Comparison of ENCODE assay signal across 27 cellular contexts in the genomic region with DNA sequence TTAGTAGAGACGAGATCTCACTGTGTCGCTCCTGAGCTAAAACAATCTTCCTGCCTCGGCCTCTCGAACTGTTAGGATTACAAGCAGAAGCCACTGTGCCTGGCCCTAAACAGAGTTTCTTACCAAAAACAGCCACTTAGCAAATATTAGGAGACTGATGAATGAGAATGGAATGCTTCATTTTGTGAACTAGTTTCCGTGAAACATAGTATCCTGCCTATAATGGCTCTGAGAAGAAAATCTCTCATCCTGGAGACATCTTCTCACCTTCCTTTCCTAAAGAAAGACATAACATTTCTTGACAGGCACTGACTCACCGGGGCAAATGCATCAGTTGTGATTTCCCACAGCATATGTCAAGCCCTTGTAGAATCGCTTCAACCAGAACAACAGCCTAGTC. TPM values are rescaled to one million over a fixed set of nuclear protein-coding genes. Genes with fewer than 3 reads are reported as not detected.
DNase-seq lines count a peak whose midpoint lies in the region; ATAC-seq, FAIRE-seq and TF ChIP-seq lines count a peak whose summit lies in the region.
"Had no signal": no experiment of that assay in that cellular context is flagged by ENCODE, and none has a peak within 500 bp of the region (broad histone marks: within the 10 kb centered on the region; RNA-seq: fewer than 3 reads in every experiment).

No MANE protein-coding gene starts in this region.

- H2AFZ ChIP-seq in GM23338, result no peak overlapping the region; the same call in 1 of the 2 replicates
- H2AFZ ChIP-seq: hepatocyte had no signal

- no peaks in the 10 kb centered on the region for H3K79me2 ChIP-seq in GM23338 (replicated peaks; ENCODE audit: insufficient read depth)
- H3K79me2 ChIP-seq: hepatocyte had no signal

- FAIRE-seq in bronchial epithelial cell (lab: Jason Lieb, UNC), result no peak
- FAIRE-seq: colon, islet of Langerhans, RCC 7860 had no signal

- DNase-seq in AG10803 (ENCODE audit: low read depth), result peak; percentile 80
- peak; percentile 20 for DNase-seq in M059J (ENCODE audit: low read depth)
- peak; percentile 50 for DNase-seq in bronchial epithelial cell (ENCODE audit: low read depth)
- DNase-seq in myocyte (ENCODE audit: low read depth), result peak; percentile 38
- DNase-seq in left cardiac atrium, result no peak
- no peak for DNase-seq in WTC11 (ENCODE audit: low spot score)
- DNase-seq in GM23338 (ENCODE audit: low spot score), result no peak
- no peak for DNase-seq in stimulated activated CD4-positive, alpha-beta T cell treated with anti-CD3 and anti-CD28 coated beads, Interleukin-4, amount 100 ng/mL, for 1 hour
- DNase-seq: activated naive CD4-positive, alpha-beta T cell; activated T-cell treated with anti-CD3 and anti-CD28 coated beads, Interleukin-2, amount 50 U/mL, for 24 hours; anterior cingulate cortex; CD8-positive, alpha-beta T cell; endodermal cell; Karpas-422; mammary epithelial cell; naive thymus-derived CD4-positive, alpha-beta T cell; NCI-H1092 treated with DMSO at 0.1 percent for 48 hours; NCI-H2029; NK-92 treated with Interleukin-12 subunit alpha and Interleukin-12 subunit beta, amount 100 ng/mL, for 24 hours had no signal

- H3K4me1 Mint-ChIP-seq in WTC11 (peaks cover 4% of the 10 kb centered on the region), GM23338 (no peaks in the 10 kb centered on the region)
- H3K4me1 Mint-ChIP-seq: naive thymus-derived CD4-positive, alpha-beta T cell had no signal

- H3K27me3 Mint-ChIP-seq in WTC11 (ENCODE audit: low read depth), result no peaks in the 10 kb centered on the region
- no peaks in the 10 kb centered on the region for H3K27me3 Mint-ChIP-seq in GM23338 (ENCODE audit: insufficient read depth, low read depth, poor library complexity)

- POLR2A ChIA-PET in WTC11 (lab: Charles Lee), result no interaction called here

- ATAC-seq in left cardiac atrium, result no peak
- no peak for ATAC-seq in WTC11
- no peak for ATAC-seq in GM23338
- ATAC-seq: activated CD4-positive, CD25-positive, alpha-beta regulatory T cell treated with anti-CD3 and anti-CD28 coated beads, Interleukin-2, amount 50 U/mL, for 24 hours; CD8-positive, alpha-beta T cell; naive thymus-derived CD4-positive, alpha-beta T cell had no signal

- H3K4me3 ChIP-seq in AG10803 (ENCODE audit: low read length) (no peak overlapping the region), bronchial epithelial cell (ENCODE audit: low read depth, low read length) (no peak overlapping the region), GM23338 (no peak overlapping the region)
- H3K4me3 ChIP-seq: HAP-1, hepatocyte had no signal

- intact Hi-C loops in left cardiac atrium (cut with DNase I), result loop anchor here (2.0 to 10.0 kb wide), 3 partner anchors 192 to 215 kb away; no protein-coding TSS in a partner anchor

- TF ChIP-seq CTCF in AG10803 (conservative IDR thresholded peaks at IDR 0.05; ENCODE audit: low read length), result no peak
- TF ChIP-seq CTCF in bronchial epithelial cell (IDR thresholded peaks at IDR 0.05; ENCODE audit: insufficient read depth, low read length, severe bottlenecking), result no peak
- TF ChIP-seq CTCF in WTC11 (IDR thresholded peaks at IDR 0.05), result no peak
- no peak for TF ChIP-seq CTCF in GM23338 (conservative IDR thresholded peaks at IDR 0.05; ENCODE audit: low read depth in 2 of 2)

- H3K27ac ChIP-seq in GM23338 (ENCODE audit: low read depth), result no peak overlapping the region
- H3K27ac ChIP-seq: hepatocyte had no signal

- no peak overlapping the region for H3K27ac Mint-ChIP-seq in WTC11
- no peak overlapping the region for H3K27ac Mint-ChIP-seq in GM23338
- H3K27ac Mint-ChIP-seq: activated T-cell treated with anti-CD3 and anti-CD28 coated beads, Interleukin-2, amount 50 U/mL, for 24 hours; CD8-positive, alpha-beta T cell; endodermal cell; naive thymus-derived CD4-positive, alpha-beta T cell had no signal

- H3K27me3 ChIP-seq in bronchial epithelial cell (ENCODE audit: control insufficient read depth, insufficient read depth, low read length) (no peaks in the 10 kb centered on the region), GM23338 (ENCODE audit: insufficient read depth) (no peaks in the 10 kb centered on the region)

- H3K4me1 ChIP-seq in GM23338 (ENCODE audit: insufficient read depth), result 0 out of 2 replicates have a peak, but pooled peaks cover 4% of the 10 kb centered on the region
- H3K4me1 ChIP-seq: HAP-1 had no signal

- no peak overlapping the region for H3K4me2 ChIP-seq in GM23338
- H3K4me2 ChIP-seq: hepatocyte had no signal

- H3K9me2 ChIP-seq in GM23338 (ENCODE audit: insufficient read depth), result no peaks in the 10 kb centered on the region

- no peaks in the 10 kb centered on the region for H3K36me3 ChIP-seq in bronchial epithelial cell (ENCODE audit: control insufficient read depth, insufficient read depth, low read length)
- no peaks in the 10 kb centered on the region for H3K36me3 ChIP-seq in GM23338 (ENCODE audit: insufficient read depth)
- H3K36me3 ChIP-seq: HAP-1 had no signal

- H3K9me3 Mint-ChIP-seq in WTC11, result no peaks in the 10 kb centered on the region
- H3K9me3 Mint-ChIP-seq in GM23338, result no peaks in the 10 kb centered on the region
- H3K9me3 Mint-ChIP-seq: activated T-cell treated with anti-CD3 and anti-CD28 coated beads, Interleukin-2, amount 50 U/mL, for 24 hours; CD8-positive, alpha-beta T cell; endodermal cell; naive thymus-derived CD4-positive, alpha-beta T cell had no signal

- CTCF ChIA-PET in WTC11 (lab: Charles Lee), result no interaction called here

- H3F3A ChIP-seq in GM23338 (replicated peaks; ENCODE audit: low read depth), result no peaks in the 10 kb centered on the region

- H3K4me3 Mint-ChIP-seq in WTC11 (no peak overlapping the region), GM23338 (no peak overlapping the region)
- H3K4me3 Mint-ChIP-seq: activated T-cell treated with anti-CD3 and anti-CD28 coated beads, Interleukin-2, amount 50 U/mL, for 24 hours; CD8-positive, alpha-beta T cell; endodermal cell; naive thymus-derived CD4-positive, alpha-beta T cell had no signal

- no peaks in the 10 kb centered on the region for H4K20me1 ChIP-seq in GM23338 (replicated peaks; ENCODE audit: insufficient read depth)

- no peaks in the 10 kb centered on the region for H3K36me3 Mint-ChIP-seq in WTC11
- no peaks in the 10 kb centered on the region for H3K36me3 Mint-ChIP-seq in GM23338 (ENCODE audit: low read depth)
- H3K36me3 Mint-ChIP-seq: CD8-positive, alpha-beta T cell; naive thymus-derived CD4-positive, alpha-beta T cell had no signal

TF ChIP-seq in WTC11, 78 proteins besides CTCF, POLR2A, EP300 and RAD21 (continues in another document):
- TF ChIP-seq ZBTB21 (CRISPR knock-in tag; IDR thresholded peaks at IDR 0.05; ENCODE audit: borderline replicate concordance) (no peak), GABPB1 (CRISPR knock-in tag; IDR thresholded peaks at IDR 0.05) (no peak), EMX1 (CRISPR knock-in tag; IDR thresholded peaks at IDR 0.05) (no peak), JAZF1 (CRISPR knock-in tag; IDR thresholded peaks at IDR 0.05) (no peak), ELF4 (CRISPR knock-in tag; IDR thresholded peaks at IDR 0.05; ENCODE audit: low read depth) (no peak), TEAD1 (CRISPR knock-in tag; IDR thresholded peaks at IDR 0.05) (no peak), ZNF219 (CRISPR knock-in tag; IDR thresholded peaks at IDR 0.05; ENCODE audit: borderline replicate concordance) (no peak), MXD4 (CRISPR knock-in tag; IDR thresholded peaks at IDR 0.05; ENCODE audit: borderline replicate concordance) (no peak)
- TF ChIP-seq, protein P1, sequence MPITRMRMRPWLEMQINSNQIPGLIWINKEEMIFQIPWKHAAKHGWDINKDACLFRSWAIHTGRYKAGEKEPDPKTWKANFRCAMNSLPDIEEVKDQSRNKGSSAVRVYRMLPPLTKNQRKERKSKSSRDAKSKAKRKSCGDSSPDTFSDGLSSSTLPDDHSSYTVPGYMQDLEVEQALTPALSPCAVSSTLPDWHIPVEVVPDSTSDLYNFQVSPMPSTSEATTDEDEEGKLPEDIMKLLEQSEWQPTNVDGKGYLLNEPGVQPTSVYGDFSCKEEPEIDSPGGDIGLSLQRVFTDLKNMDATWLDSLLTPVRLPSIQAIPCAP (CRISPR knock-in tag; IDR thresholded peaks at IDR 0.05), result no peak
- TF ChIP-seq, protein P2, sequence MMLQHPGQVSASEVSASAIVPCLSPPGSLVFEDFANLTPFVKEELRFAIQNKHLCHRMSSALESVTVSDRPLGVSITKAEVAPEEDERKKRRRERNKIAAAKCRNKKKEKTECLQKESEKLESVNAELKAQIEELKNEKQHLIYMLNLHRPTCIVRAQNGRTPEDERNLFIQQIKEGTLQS (CRISPR knock-in tag; conservative IDR thresholded peaks at IDR 0.05), result no peak

TF ChIP-seq in GM23338, 12 proteins besides CTCF, POLR2A, EP300 and RAD21 (continues in another document):
- TF ChIP-seq NANOG (IDR thresholded peaks at IDR 0.05; ENCODE audit: borderline replicate concordance) (no peak), CREB1 (CRISPR knock-in tag; IDR thresholded peaks at IDR 0.05; ENCODE audit: low read depth) (no peak), STAT1 (IDR thresholded peaks at IDR 0.05; ENCODE audit: unreplicated experiment) (no peak), ZNF331 (CRISPR knock-in tag; IDR thresholded peaks at IDR 0.05; ENCODE audit: low read depth) (no peak)

RNA-seq across cellular contexts. Expression of a gene that starts 44.9 kb away (rescaled TPM):
- not detected in 2 replicates for total RNA-seq in M059J (2014; rRNA removed; shearing (Covaris generic))
- not detected in 2 replicates for total RNA-seq in bronchial epithelial cell
- 0.05 TPM in 1 of 2 replicates, not detected in the other for total RNA-seq in myocyte
- not detected for polyA plus RNA-seq in myocyte (2012)
- 10 to 100 TPM in 1 of 2 donors, 1 to 10 TPM in 1; 4.9 to 19.2 TPM for total RNA-seq in left cardiac atrium
- total RNA-seq in WTC11 (2021), result 0.14 to 0.22 TPM (median 0.21 TPM) in 3 replicates
- 0.27 and 0.63 TPM in 2 replicates for total RNA-seq in GM23338 (2014; rRNA removed; shearing (Covaris generic))
- 0.29 and 0.38 TPM in 2 replicates for polyA plus RNA-seq in GM23338 (2016; fragmentation: Nextera tagmentation; extraction: Ambion mirVana)
- total RNA-seq: CD8-positive, alpha-beta T cell; endodermal cell; mammary epithelial cell; naive thymus-derived CD4-positive, alpha-beta T cell; NCI-H460; omental fat pad had no signal
- polyA plus RNA-seq: hepatocyte; mammary epithelial cell; naive thymus-derived CD4-positive, alpha-beta T cell had no signal

Comparison
In these comparisons a context has a peak if more than half of its experiments do, and no peak if none do; other contexts are left out.
1. DNase-seq: peak in AG10803 (single experiment), M059J (single experiment), bronchial epithelial cell (single experiment) and myocyte (single experiment); none in left cardiac atrium (single experiment), WTC11 (single experiment), GM23338 (single experiment) and stimulated activated CD4-positive, alpha-beta T cell treated with anti-CD3 and anti-CD28 coated beads, Interleukin-4, amount 100 ng/mL, for 1 hour (single experiment).